2 cellular contexts compared by ENCODE assay signal in genomic region chr15:34644851-34645250, GRCh38.
TF ChIP-seq lines count a peak whose summit lies in the region.

No MANE protein-coding gene starts in this region.

TF ChIP-seq in SK-N-SH, 30 proteins besides CTCF, POLR2A, EP300 and RAD21 (continued from another document):
- TF ChIP-seq, protein P1, sequence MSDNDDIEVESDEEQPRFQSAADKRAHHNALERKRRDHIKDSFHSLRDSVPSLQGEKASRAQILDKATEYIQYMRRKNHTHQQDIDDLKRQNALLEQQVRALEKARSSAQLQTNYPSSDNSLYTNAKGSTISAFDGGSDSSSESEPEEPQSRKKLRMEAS (IDR thresholded peaks at IDR 0.05; ENCODE audit: low read depth), result no peak
- TF ChIP-seq NFIC (IDR thresholded peaks at IDR 0.05; ENCODE audit: borderline replicate concordance), result no peak
TF ChIP-seq in SK-N-SH: peak in this region for 0.

TF ChIP-seq in SK-N-SH treated with all-trans-retinoic acid at 6 μM for 48 hours, 23 proteins besides CTCF, POLR2A, EP300 and RAD21 (continued from another document):
- TF ChIP-seq CSDC2 (CRISPR knock-in tag; IDR thresholded peaks at IDR 0.05) (no peak), ZNF8 (CRISPR knock-in tag; IDR thresholded peaks at IDR 0.05) (no peak), SNAI2 (CRISPR knock-in tag; IDR thresholded peaks at IDR 0.05) (no peak)
